Comparison of ENCODE assay signal across 16 cellular contexts in the genomic region with DNA sequence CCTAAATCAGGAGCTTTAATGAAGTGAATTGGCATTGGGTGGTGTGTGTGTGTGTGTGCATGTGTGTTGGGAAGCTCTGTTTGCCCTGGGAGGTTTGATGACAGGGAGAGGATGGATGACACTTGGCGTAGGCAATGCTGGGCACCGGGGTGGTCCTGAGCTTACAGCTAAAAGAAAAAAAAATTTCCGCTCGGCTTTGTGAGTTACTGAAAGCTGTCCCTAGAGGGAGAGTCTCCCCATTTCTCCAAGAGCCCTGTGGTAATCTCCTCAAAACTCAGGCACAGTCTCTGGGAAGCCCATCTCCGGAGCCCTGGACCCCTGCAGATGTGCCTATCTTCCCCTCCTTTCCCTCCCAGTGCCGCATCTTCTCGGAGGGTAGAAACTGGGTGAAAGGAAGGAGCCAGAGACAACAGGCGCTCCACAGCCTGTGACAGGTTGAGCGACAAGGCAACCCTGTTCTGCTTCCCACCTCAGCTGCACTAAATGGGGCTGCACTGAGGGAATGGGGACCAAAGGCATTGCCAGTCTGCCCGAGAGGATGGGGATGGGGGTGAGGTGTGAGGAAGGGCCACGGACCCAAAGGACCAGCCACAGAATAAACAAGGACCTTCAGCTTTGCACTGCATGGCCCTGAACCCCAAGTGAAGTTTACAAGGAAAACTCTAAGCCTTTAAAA. TPM values are rescaled to one million over a fixed set of nuclear protein-coding genes. Genes with fewer than 3 reads are reported as not detected.
DNase-seq lines count a peak whose midpoint lies in the region; ATAC-seq and TF ChIP-seq lines count a peak whose summit lies in the region.
"Had no signal": no experiment of that assay in that cellular context is flagged by ENCODE, and none has a peak within 500 bp of the region (broad histone marks: within the 10 kb centered on the region; RNA-seq: fewer than 3 reads in every experiment).

No MANE protein-coding gene starts in this region.

- peak; percentile 43 for DNase-seq in cardiac septum (ENCODE audit: low spot score)
- no peak for DNase-seq in Right ventricle myocardium inferior (ENCODE audit: missing footprints)
- no peak for DNase-seq in WTC11 (ENCODE audit: low spot score)
- DNase-seq in left kidney (ENCODE audit: low read depth, low spot score): peak; percentile 61
- DNase-seq in thoracic aorta (ENCODE audit: low spot score): no peak
- DNase-seq in AML-193 (lab: John Stamatoyannopoulos, UW): no peak
- no peak for DNase-seq in ureter (ENCODE audit: low spot score)
- DNase-seq: activated CD4-positive, alpha-beta T cell treated with anti-CD3 and anti-CD28 coated beads for 1 hour; activated T-cell treated with anti-CD3 and anti-CD28 coated beads, Interleukin-2, amount 50 U/mL, for 1 hour; lower lobe of right lung; natural killer cell; small intestine had no signal

- intact Hi-C loops in cardiac septum (cut with DNase I): no loop called here
- intact Hi-C loops in Right ventricle myocardium inferior (cut with DNase I): no loop called here

- no peak overlapping the region for H3K27ac ChIP-seq in thoracic aorta
- H3K27ac ChIP-seq: lower lobe of right lung had no signal

- H3K9me3 Mint-ChIP-seq in WTC11: no peaks in the 10 kb centered on the region
- H3K9me3 Mint-ChIP-seq: natural killer cell had no signal

- peak overlapping the region; percentile 78 for H3K4me3 ChIP-seq in thoracic aorta

- CTCF ChIA-PET in WTC11 (lab: Charles Lee): interaction anchor here (0.7 to 5.8 kb wide), 15 partner anchors 9 to 347 kb away, joined by 3 to 42 read pairs (median 6); no protein-coding TSS in a partner anchor

- no peaks in the 10 kb centered on the region; the same call in 1 of the 2 replicates for H3K27me3 Mint-ChIP-seq in WTC11 (ENCODE audit: low read depth)

- peaks cover 58% of the 10 kb centered on the region for H3K4me1 Mint-ChIP-seq in WTC11

- H3K36me3 ChIP-seq in thoracic aorta: no peaks in the 10 kb centered on the region
- H3K36me3 ChIP-seq: lower lobe of right lung had no signal

- no peaks in the 10 kb centered on the region for H3K9me3 ChIP-seq in thoracic aorta
- H3K9me3 ChIP-seq: lower lobe of right lung had no signal

- peaks cover 5 to 27% of the 10 kb centered on the region in 2 donors for H3K4me1 ChIP-seq in thoracic aorta (ENCODE audit: control insufficient read depth in 1 of 2, low read depth in 2 of 2)

- H3K27ac Mint-ChIP-seq in WTC11: no peak overlapping the region
- H3K27ac Mint-ChIP-seq: B cell, natural killer cell had no signal

- POLR2A ChIA-PET in WTC11 (lab: Charles Lee): interaction anchor here (0.6 to 1.6 kb wide), 2 partner anchors 39 to 48 kb away, joined by 3 read pairs; no protein-coding TSS in a partner anchor

- TF ChIP-seq CTCF in WTC11 (IDR thresholded peaks at IDR 0.05): no peak
- no peak for TF ChIP-seq CTCF in thoracic aorta (IDR thresholded peaks at IDR 0.05)

- no peak for ATAC-seq in Right ventricle myocardium inferior
- no peak for ATAC-seq in WTC11
- no peak for ATAC-seq in thoracic aorta (ENCODE audit: insufficient number of reproducible peaks, low FRiP score, low read depth)
- ATAC-seq in HG03342 (IDR thresholded peaks at IDR 0.05; ENCODE audit: unreplicated experiment): no peak
- ATAC-seq: natural killer cell had no signal

- H3K4me3 Mint-ChIP-seq in WTC11: peak overlapping the region; percentile 81
- H3K4me3 Mint-ChIP-seq: B cell, natural killer cell had no signal

- no peaks in the 10 kb centered on the region for H3K36me3 Mint-ChIP-seq in WTC11
- H3K36me3 Mint-ChIP-seq: natural killer cell had no signal

- H3K27me3 ChIP-seq in thoracic aorta (replicated peaks; ENCODE audit: insufficient read depth): peaks cover 6% of the 10 kb centered on the region

TF ChIP-seq in WTC11, 78 proteins besides CTCF, POLR2A, EP300 and RAD21 (continues in another document):
- TF ChIP-seq FOXJ3 (CRISPR knock-in tag; IDR thresholded peaks at IDR 0.05; ENCODE audit: borderline replicate concordance) (no peak), NFATC4 (CRISPR knock-in tag; IDR thresholded peaks at IDR 0.05) (no peak), MXD4 (CRISPR knock-in tag; IDR thresholded peaks at IDR 0.05; ENCODE audit: borderline replicate concordance) (no peak), ESRRA (CRISPR knock-in tag; IDR thresholded peaks at IDR 0.05; ENCODE audit: borderline replicate concordance) (no peak), FOXK1 (CRISPR knock-in tag; IDR thresholded peaks at IDR 0.05) (no peak), RORB (CRISPR knock-in tag; IDR thresholded peaks at IDR 0.05) (no peak), NFYB (CRISPR knock-in tag; conservative IDR thresholded peaks at IDR 0.05; ENCODE audit: low read depth) (no peak), SP1 (CRISPR knock-in tag; conservative IDR thresholded peaks at IDR 0.05) (no peak)
- TF ChIP-seq, protein P1, sequence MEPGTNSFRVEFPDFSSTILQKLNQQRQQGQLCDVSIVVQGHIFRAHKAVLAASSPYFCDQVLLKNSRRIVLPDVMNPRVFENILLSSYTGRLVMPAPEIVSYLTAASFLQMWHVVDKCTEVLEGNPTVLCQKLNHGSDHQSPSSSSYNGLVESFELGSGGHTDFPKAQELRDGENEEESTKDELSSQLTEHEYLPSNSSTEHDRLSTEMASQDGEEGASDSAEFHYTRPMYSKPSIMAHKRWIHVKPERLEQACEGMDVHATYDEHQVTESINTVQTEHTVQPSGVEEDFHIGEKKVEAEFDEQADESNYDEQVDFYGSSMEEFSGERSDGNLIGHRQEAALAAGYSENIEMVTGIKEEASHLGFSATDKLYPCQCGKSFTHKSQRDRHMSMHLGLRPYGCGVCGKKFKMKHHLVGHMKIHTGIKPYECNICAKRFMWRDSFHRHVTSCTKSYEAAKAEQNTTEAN (CRISPR knock-in tag; IDR thresholded peaks at IDR 0.05): no peak
- TF ChIP-seq, protein P2, sequence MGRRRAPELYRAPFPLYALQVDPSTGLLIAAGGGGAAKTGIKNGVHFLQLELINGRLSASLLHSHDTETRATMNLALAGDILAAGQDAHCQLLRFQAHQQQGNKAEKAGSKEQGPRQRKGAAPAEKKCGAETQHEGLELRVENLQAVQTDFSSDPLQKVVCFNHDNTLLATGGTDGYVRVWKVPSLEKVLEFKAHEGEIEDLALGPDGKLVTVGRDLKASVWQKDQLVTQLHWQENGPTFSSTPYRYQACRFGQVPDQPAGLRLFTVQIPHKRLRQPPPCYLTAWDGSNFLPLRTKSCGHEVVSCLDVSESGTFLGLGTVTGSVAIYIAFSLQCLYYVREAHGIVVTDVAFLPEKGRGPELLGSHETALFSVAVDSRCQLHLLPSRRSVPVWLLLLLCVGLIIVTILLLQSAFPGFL (CRISPR knock-in tag; IDR thresholded peaks at IDR 0.05; ENCODE audit: borderline replicate concordance): no peak
- TF ChIP-seq, protein P3, sequence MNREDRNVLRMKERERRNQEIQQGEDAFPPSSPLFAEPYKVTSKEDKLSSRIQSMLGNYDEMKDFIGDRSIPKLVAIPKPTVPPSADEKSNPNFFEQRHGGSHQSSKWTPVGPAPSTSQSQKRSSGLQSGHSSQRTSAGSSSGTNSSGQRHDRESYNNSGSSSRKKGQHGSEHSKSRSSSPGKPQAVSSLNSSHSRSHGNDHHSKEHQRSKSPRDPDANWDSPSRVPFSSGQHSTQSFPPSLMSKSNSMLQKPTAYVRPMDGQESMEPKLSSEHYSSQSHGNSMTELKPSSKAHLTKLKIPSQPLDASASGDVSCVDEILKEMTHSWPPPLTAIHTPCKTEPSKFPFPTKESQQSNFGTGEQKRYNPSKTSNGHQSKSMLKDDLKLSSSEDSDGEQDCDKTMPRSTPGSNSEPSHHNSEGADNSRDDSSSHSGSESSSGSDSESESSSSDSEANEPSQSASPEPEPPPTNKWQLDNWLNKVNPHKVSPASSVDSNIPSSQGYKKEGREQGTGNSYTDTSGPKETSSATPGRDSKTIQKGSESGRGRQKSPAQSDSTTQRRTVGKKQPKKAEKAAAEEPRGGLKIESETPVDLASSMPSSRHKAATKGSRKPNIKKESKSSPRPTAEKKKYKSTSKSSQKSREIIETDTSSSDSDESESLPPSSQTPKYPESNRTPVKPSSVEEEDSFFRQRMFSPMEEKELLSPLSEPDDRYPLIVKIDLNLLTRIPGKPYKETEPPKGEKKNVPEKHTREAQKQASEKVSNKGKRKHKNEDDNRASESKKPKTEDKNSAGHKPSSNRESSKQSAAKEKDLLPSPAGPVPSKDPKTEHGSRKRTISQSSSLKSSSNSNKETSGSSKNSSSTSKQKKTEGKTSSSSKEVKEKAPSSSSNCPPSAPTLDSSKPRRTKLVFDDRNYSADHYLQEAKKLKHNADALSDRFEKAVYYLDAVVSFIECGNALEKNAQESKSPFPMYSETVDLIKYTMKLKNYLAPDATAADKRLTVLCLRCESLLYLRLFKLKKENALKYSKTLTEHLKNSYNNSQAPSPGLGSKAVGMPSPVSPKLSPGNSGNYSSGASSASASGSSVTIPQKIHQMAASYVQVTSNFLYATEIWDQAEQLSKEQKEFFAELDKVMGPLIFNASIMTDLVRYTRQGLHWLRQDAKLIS (CRISPR knock-in tag; IDR thresholded peaks at IDR 0.05; ENCODE audit: borderline replicate concordance): no peak
- TF ChIP-seq, protein P4, sequence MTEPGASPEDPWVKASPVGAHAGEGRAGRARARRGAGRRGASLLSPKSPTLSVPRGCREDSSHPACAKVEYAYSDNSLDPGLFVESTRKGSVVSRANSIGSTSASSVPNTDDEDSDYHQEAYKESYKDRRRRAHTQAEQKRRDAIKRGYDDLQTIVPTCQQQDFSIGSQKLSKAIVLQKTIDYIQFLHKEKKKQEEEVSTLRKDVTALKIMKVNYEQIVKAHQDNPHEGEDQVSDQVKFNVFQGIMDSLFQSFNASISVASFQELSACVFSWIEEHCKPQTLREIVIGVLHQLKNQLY (CRISPR knock-in tag; IDR thresholded peaks at IDR 0.05): no peak
- TF ChIP-seq, protein P5, sequence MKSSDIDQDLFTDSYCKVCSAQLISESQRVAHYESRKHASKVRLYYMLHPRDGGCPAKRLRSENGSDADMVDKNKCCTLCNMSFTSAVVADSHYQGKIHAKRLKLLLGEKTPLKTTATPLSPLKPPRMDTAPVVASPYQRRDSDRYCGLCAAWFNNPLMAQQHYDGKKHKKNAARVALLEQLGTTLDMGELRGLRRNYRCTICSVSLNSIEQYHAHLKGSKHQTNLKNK (CRISPR knock-in tag; IDR thresholded peaks at IDR 0.05): no peak

RNA-seq across cellular contexts. Expression of a gene that starts 35.8 kb away (rescaled TPM):
- not detected for total RNA-seq in cardiac septum
- not detected for total RNA-seq in Right ventricle myocardium inferior
- not detected in 3 replicates for total RNA-seq in WTC11 (2021)
- not detected for total RNA-seq in thoracic aorta
- total RNA-seq in ureter: not detected
- total RNA-seq: B cell; dermis blood vessel endothelial cell; T-helper 1 cell treated with Interleukin-12 subunit alpha and Interleukin-12 subunit beta and Interleukin-4 antibody, amounts not matched to agents 30 ng/mL and 1 ng/mL, for 36 hours had no signal

RNA-seq across cellular contexts. Expression of a gene that starts 40.8 kb away (rescaled TPM):
- total RNA-seq in cardiac septum: not detected
- not detected for total RNA-seq in Right ventricle myocardium inferior
- not detected in 3 replicates for total RNA-seq in WTC11 (2021)
- total RNA-seq in thoracic aorta: not detected
- not detected for total RNA-seq in ureter
- total RNA-seq: B cell; dermis blood vessel endothelial cell; lower lobe of right lung; T-helper 1 cell treated with Interleukin-12 subunit alpha and Interleukin-12 subunit beta and Interleukin-4 antibody, amounts not matched to agents 30 ng/mL and 1 ng/mL, for 36 hours had no signal

RNA-seq across cellular contexts. Expression of a gene that starts 47.8 kb away (rescaled TPM):
- total RNA-seq in cardiac septum (not detected), Right ventricle myocardium inferior (not detected), WTC11 (2021) (0.13 to 0.18 TPM in 2 of 3 replicates, not detected in the other), thoracic aorta (not detected), ureter (not detected)
- total RNA-seq: B cell; dermis blood vessel endothelial cell; lower lobe of right lung; natural killer cell; T-helper 1 cell treated with Interleukin-12 subunit alpha and Interleukin-12 subunit beta and Interleukin-4 antibody, amounts not matched to agents 30 ng/mL and 1 ng/mL, for 36 hours had no signal

Comparison
In these comparisons a context has a peak if more than half of its experiments do, and no peak if none do; other contexts are left out.
1. DNase-seq: peak in cardiac septum (single experiment) and left kidney (single experiment); none in Right ventricle myocardium inferior (single experiment), WTC11 (single experiment), thoracic aorta (single experiment), AML-193 (0 of 2) and ureter (single experiment).